Comparison of ENCODE assay signal across 29 cellular contexts in the genomic region with DNA sequence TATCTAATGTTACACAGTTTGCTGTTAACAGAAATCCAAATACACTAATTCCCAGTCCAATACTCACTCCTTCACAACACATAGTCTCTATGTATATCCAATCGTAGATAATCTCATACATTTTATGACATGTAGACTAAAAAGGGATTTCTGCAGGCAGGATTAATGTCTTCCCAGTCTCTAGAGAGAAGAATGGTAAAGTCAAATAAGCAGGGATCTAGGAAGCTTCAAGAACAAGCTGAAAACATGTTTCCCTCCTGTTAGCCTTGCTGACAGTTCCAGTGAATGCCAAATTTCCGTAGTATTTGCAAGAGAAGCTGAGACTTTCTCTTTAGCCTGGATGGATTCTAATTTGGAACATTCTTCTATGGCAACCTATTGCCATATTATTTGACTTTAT.
"Had no signal": no experiment of that assay in that cellular context is flagged by ENCODE, and none has a peak within 500 bp of the region (broad histone marks: within the 10 kb centered on the region; RNA-seq: fewer than 3 reads in every experiment).

No MANE protein-coding gene starts in this region.

- H2AFZ ChIP-seq: parathyroid adenoma had no signal

- H3K4me3 Mint-ChIP-seq: naive thymus-derived CD8-positive, alpha-beta T cell; natural killer cell treated with Interleukin-12 subunit alpha and Interleukin-12 subunit beta and Interleukin-15 and Interleukin-18, amount 100 ng/mL, for 72 hours; neural crest cell; stimulated activated effector memory CD8-positive, alpha-beta T cell treated with anti-CD3 and anti-CD28 coated beads, Interleukin-12 subunit alpha, Interleukin-12 subunit beta, amount 100 ng/mL, for 72 hours; stimulated activated naive B cell treated with anti-CD40 and anti-IgM and Interleukin-4, amounts not matched to agents 10 μg/mL and 1 μg/mL and 100 μg/mL, for 72 hours; stimulated activated naive CD8-positive, alpha-beta T cell treated with anti-CD3 and anti-CD28 coated beads, Interleukin-15, Interleukin-2, amounts not matched to agents 100 ng/mL and 50 ng/mL, for 24 hours had no signal

- H3K27me3 ChIP-seq: ovary, right lobe of liver, sigmoid colon, stomach, thyroid gland, tibial nerve, upper lobe of left lung, vagina had no signal

- H3K4me1 ChIP-seq: parathyroid adenoma, psoas muscle, right lobe of liver, sigmoid colon, stomach, thyroid gland, tibial nerve, upper lobe of left lung, vagina had no signal

- H3K27ac Mint-ChIP-seq: naive thymus-derived CD8-positive, alpha-beta T cell; natural killer cell treated with Interleukin-12 subunit alpha and Interleukin-12 subunit beta and Interleukin-15 and Interleukin-18, amount 100 ng/mL, for 72 hours; progenitor cell of endocrine pancreas; stimulated activated effector memory CD8-positive, alpha-beta T cell treated with anti-CD3 and anti-CD28 coated beads, Interleukin-12 subunit alpha, Interleukin-12 subunit beta, amount 100 ng/mL, for 72 hours; stimulated activated naive B cell treated with anti-CD40 and anti-IgM and Interleukin-4, amounts not matched to agents 10 μg/mL and 1 μg/mL and 100 μg/mL, for 72 hours; stimulated activated naive CD8-positive, alpha-beta T cell treated with anti-CD3 and anti-CD28 coated beads, Interleukin-15, Interleukin-2, amounts not matched to agents 100 ng/mL and 50 ng/mL, for 24 hours had no signal

- H3K27me3 Mint-ChIP-seq: naive thymus-derived CD8-positive, alpha-beta T cell; natural killer cell treated with Interleukin-12 subunit alpha and Interleukin-12 subunit beta and Interleukin-15 and Interleukin-18, amount 100 ng/mL, for 72 hours; progenitor cell of endocrine pancreas; stimulated activated naive B cell treated with anti-CD40 and anti-IgM and Interleukin-4, amounts not matched to agents 10 μg/mL and 1 μg/mL and 100 μg/mL, for 72 hours; stimulated activated naive CD8-positive, alpha-beta T cell treated with anti-CD3 and anti-CD28 coated beads, Interleukin-15, Interleukin-2, amounts not matched to agents 100 ng/mL and 50 ng/mL, for 24 hours had no signal

- H3K9ac ChIP-seq: parathyroid adenoma had no signal

- H3K9me3 Mint-ChIP-seq: neural crest cell had no signal

- H3K4me1 Mint-ChIP-seq: naive thymus-derived CD8-positive, alpha-beta T cell; neural crest cell; stimulated activated effector memory CD8-positive, alpha-beta T cell treated with anti-CD3 and anti-CD28 coated beads, Interleukin-12 subunit alpha, Interleukin-12 subunit beta, amount 100 ng/mL, for 72 hours; stimulated activated naive B cell treated with anti-CD40 and anti-IgM and Interleukin-4, amounts not matched to agents 10 μg/mL and 1 μg/mL and 100 μg/mL, for 72 hours had no signal

- DNase-seq: naive thymus-derived CD8-positive, alpha-beta T cell; occipital lobe; ovary; posterior cingulate gyrus; psoas muscle; right cardiac atrium; right lobe of liver; sigmoid colon; small intestine; stimulated activated CD4-positive, alpha-beta T cell treated with anti-CD3 and anti-CD28 coated beads, Interleukin-15, amount 100 ng/mL, for 24 hours; stimulated activated CD4-positive, alpha-beta T cell treated with anti-CD3 and anti-CD28 coated beads, Interleukin-2, amount 100 ng/mL, for 24 hours; stimulated activated CD4-positive, alpha-beta T cell treated with anti-CD3 and anti-CD28 coated beads, Interleukin-2, amount 100 ng/mL, for 48 hours; stimulated activated CD4-positive, alpha-beta T cell treated with anti-CD3 and anti-CD28 coated beads, Interleukin-4, amount 100 ng/mL, for 24 hours; stimulated activated naive B cell treated with anti-CD40 and anti-IgM and Interleukin-4, amounts not matched to agents 10 μg/mL and 1 μg/mL and 100 μg/mL, for 72 hours; stimulated activated naive CD4-positive, alpha-beta T cell treated with Interleukin-2 at 50 U/mL for 16 hours; stomach; thyroid gland; trophoblast cell; upper lobe of left lung had no signal

- FAIRE-seq: small intestine, urothelium cell line had no signal

- H3K9me3 ChIP-seq: ovary, psoas muscle, right lobe of liver, stomach, thoracic aorta, thyroid gland, tibial nerve, upper lobe of left lung, vagina had no signal

- H3K4me3 ChIP-seq: ovary, psoas muscle, right lobe of liver, sigmoid colon, stomach, thoracic aorta, thyroid gland, tibial nerve, upper lobe of left lung, vagina had no signal

- H3K79me2 ChIP-seq: parathyroid adenoma had no signal

- H3K36me3 ChIP-seq: ovary, right lobe of liver, sigmoid colon, stomach, thoracic aorta, thyroid gland, tibial nerve, vagina had no signal

- H3K36me3 Mint-ChIP-seq: naive thymus-derived CD8-positive, alpha-beta T cell; natural killer cell treated with Interleukin-12 subunit alpha and Interleukin-12 subunit beta and Interleukin-15 and Interleukin-18, amount 100 ng/mL, for 72 hours; stimulated activated effector memory CD8-positive, alpha-beta T cell treated with anti-CD3 and anti-CD28 coated beads, Interleukin-12 subunit alpha, Interleukin-12 subunit beta, amount 100 ng/mL, for 72 hours; stimulated activated naive B cell treated with anti-CD40 and anti-IgM and Interleukin-4, amounts not matched to agents 10 μg/mL and 1 μg/mL and 100 μg/mL, for 72 hours had no signal

- H3K27ac ChIP-seq: ovary, parathyroid adenoma, psoas muscle, right lobe of liver, sigmoid colon, stomach, thoracic aorta, thyroid gland, tibial nerve, upper lobe of left lung, vagina had no signal
